10 cellular contexts compared by ENCODE assay signal in the genomic region with DNA sequence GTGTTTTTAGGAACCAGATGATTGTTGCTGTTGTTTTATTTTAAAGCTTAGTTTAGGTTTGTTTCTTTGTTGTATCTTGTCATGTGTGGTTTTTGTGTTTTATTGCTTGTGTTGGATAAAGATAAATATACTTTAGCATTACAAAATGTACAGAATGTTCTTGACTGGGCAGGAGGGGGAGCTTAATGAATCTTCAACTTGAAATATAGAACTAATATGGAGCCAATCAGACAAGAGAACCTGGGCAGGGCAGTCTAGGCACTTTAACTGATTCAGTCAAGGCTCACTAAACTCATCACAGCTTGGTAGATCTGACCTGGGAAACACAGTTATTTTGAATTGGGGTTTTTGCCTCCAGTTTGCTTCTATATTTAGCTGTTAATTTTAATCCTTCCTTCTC.
A peak's percentile ranks its signal among the peaks of the same experiment; 100 is the strongest.
DNase-seq lines count a peak whose midpoint lies in the region; ATAC-seq and TF ChIP-seq lines count a peak whose summit lies in the region.
"Had no signal": no experiment of that assay in that cellular context is flagged by ENCODE, and none has a peak within 500 bp of the region (broad histone marks: within the 10 kb centered on the region; RNA-seq: fewer than 3 reads in every experiment).

No MANE protein-coding gene starts in this region.

- peak overlapping the region; percentile 41 for H3K27ac Mint-ChIP-seq in type B pancreatic cell
- no peak overlapping the region for H3K27ac Mint-ChIP-seq in effector memory CD8-positive, alpha-beta T cell

- H3K4me1 Mint-ChIP-seq in type B pancreatic cell (ENCODE audit: unreplicated experiment) = peaks cover 32% of the 10 kb centered on the region
- no peaks in the 10 kb centered on the region for H3K4me1 Mint-ChIP-seq in effector memory CD8-positive, alpha-beta T cell (ENCODE audit: low read depth in 2 of 2)

- H3K4me3 ChIP-seq in GM23248 = peak overlapping the region; percentile 91
- peak overlapping the region; percentile 15 for H3K4me3 ChIP-seq in RWPE2 (ENCODE audit: severe bottlenecking)
- H3K4me3 ChIP-seq in right cardiac atrium (ENCODE audit: low read length) = peak overlapping the region; percentile 74
- H3K4me3 ChIP-seq in mucosa of descending colon = no peak overlapping the region
- H3K4me3 ChIP-seq: cardiac muscle cell had no signal

- DNase-seq in GM23248 (peak; percentile 80), RWPE2 (ENCODE audit: low spot score) (no peak), right cardiac atrium (no peak), type B pancreatic cell (ENCODE audit: extremely low spot score, unreplicated experiment) (no peak), mucosa of descending colon (no peak), caudate nucleus (lab: John Stamatoyannopoulos, UW) (no peak)
- DNase-seq in effector memory CD8-positive, alpha-beta T cell = no peak
- DNase-seq: retina had no signal

- no peak for ATAC-seq in RWPE2 (ENCODE audit: low read depth)
- ATAC-seq in right cardiac atrium = peak in 1 of 2 donors; percentile 38
- no peak for ATAC-seq in effector memory CD8-positive, alpha-beta T cell (replicated peaks)
- no peak for ATAC-seq in mucosa of descending colon
- ATAC-seq: Panc1 had no signal

- in situ Hi-C loops in GM23248 (cut with MboI) = no loop called here

- no peak for TF ChIP-seq CTCF in RWPE2 (IDR thresholded peaks at IDR 0.05; ENCODE audit: poor library complexity, severe bottlenecking)
- TF ChIP-seq CTCF in type B pancreatic cell (conservative IDR thresholded peaks at IDR 0.05) = no peak
- no peak for TF ChIP-seq CTCF in mucosa of descending colon (IDR thresholded peaks at IDR 0.05)

- H3K27me3 Mint-ChIP-seq in type B pancreatic cell = no peaks in the 10 kb centered on the region
- no peaks in the 10 kb centered on the region for H3K27me3 Mint-ChIP-seq in effector memory CD8-positive, alpha-beta T cell

- peak overlapping the region; percentile 80 for H3K4me2 ChIP-seq in GM23248 (ENCODE audit: unreplicated experiment)

- peaks cover 56% of the 10 kb centered on the region for H3F3A ChIP-seq in GM23248 (ENCODE audit: insufficient read depth)

- H3K27ac ChIP-seq in GM23248 (peak overlapping the region; percentile 96), RWPE2 (ENCODE audit: poor library complexity, severe bottlenecking) (no peak overlapping the region), right cardiac atrium (ENCODE audit: low read length) (no peak overlapping the region), caudate nucleus (ENCODE audit: low read depth, low read length) (no peak overlapping the region)
- H3K27ac ChIP-seq: cardiac muscle cell had no signal

- peak overlapping the region; percentile 81 for H3K4me3 Mint-ChIP-seq in type B pancreatic cell
- H3K4me3 Mint-ChIP-seq in effector memory CD8-positive, alpha-beta T cell = no peak overlapping the region

- no peaks in the 10 kb centered on the region for H4K20me1 ChIP-seq in GM23248 (ENCODE audit: insufficient read depth)

- H2AFZ ChIP-seq in GM23248 = peak overlapping the region; percentile 79

- H3K9ac ChIP-seq in GM23248 = peak overlapping the region; percentile 97

- no peaks in the 10 kb centered on the region for H3K9me3 Mint-ChIP-seq in type B pancreatic cell
- peaks cover 14 to 18% of the 10 kb centered on the region in 2 donors for H3K9me3 Mint-ChIP-seq in effector memory CD8-positive, alpha-beta T cell

- peaks cover 59% of the 10 kb centered on the region for H3K4me1 ChIP-seq in GM23248 (ENCODE audit: insufficient read depth)
- H3K4me1 ChIP-seq in RWPE2 (ENCODE audit: insufficient read depth, poor library complexity, severe bottlenecking) = peaks cover 37% of the 10 kb centered on the region
- no peaks in the 10 kb centered on the region for H3K4me1 ChIP-seq in right cardiac atrium (ENCODE audit: control insufficient read depth, insufficient read depth, low read length)
- H3K4me1 ChIP-seq in mucosa of descending colon (ENCODE audit: low read depth) = no peaks in the 10 kb centered on the region

- H3K79me2 ChIP-seq in GM23248 (ENCODE audit: insufficient read depth) = peaks cover 62% of the 10 kb centered on the region

- no peaks in the 10 kb centered on the region for H3K36me3 Mint-ChIP-seq in type B pancreatic cell
- H3K36me3 Mint-ChIP-seq in effector memory CD8-positive, alpha-beta T cell (ENCODE audit: insufficient read depth) = no peaks in the 10 kb centered on the region

- no peaks in the 10 kb centered on the region for H3K9me2 ChIP-seq in GM23248 (ENCODE audit: insufficient read depth)

- intact Hi-C loops in right cardiac atrium (cut with DNase I) = no loop called here
- intact Hi-C loops in mucosa of descending colon (cut with DNase I, micrococcal nuclease) = no loop called here

- H3K27me3 ChIP-seq in GM23248 (replicated peaks; ENCODE audit: insufficient read depth) (no peaks in the 10 kb centered on the region), RWPE2 (ENCODE audit: insufficient read depth, poor library complexity, severe bottlenecking) (no peaks in the 10 kb centered on the region), right cardiac atrium (ENCODE audit: control insufficient read depth, insufficient read depth) (no peaks in the 10 kb centered on the region)
- H3K27me3 ChIP-seq: cardiac muscle cell had no signal

- H3K36me3 ChIP-seq in GM23248 (ENCODE audit: low read depth) = no peaks in the 10 kb centered on the region
- H3K36me3 ChIP-seq in RWPE2 (ENCODE audit: low read depth) = no peaks in the 10 kb centered on the region
- no peaks in the 10 kb centered on the region for H3K36me3 ChIP-seq in mucosa of descending colon (ENCODE audit: low read depth)
- H3K36me3 ChIP-seq: cardiac muscle cell had no signal

- H3K9me3 ChIP-seq in GM23248 (ENCODE audit: low read depth) (no peaks in the 10 kb centered on the region), RWPE2 (ENCODE audit: severe bottlenecking) (no peaks in the 10 kb centered on the region), right cardiac atrium (ENCODE audit: control insufficient read depth, low read length) (no peaks in the 10 kb centered on the region), mucosa of descending colon (no peaks in the 10 kb centered on the region)
